ENCODE assay signal across 23 cellular contexts in genomic region chr2:241208058-241208457, GRCh38. TPM values are rescaled to one million over a fixed set of nuclear protein-coding genes. Genes with fewer than 3 reads are reported as not detected.
DNase-seq lines count a peak whose midpoint lies in the region; ATAC-seq and TF ChIP-seq lines count a peak whose summit lies in the region.
"Had no signal": no experiment of that assay in that cellular context is flagged by ENCODE, and none has a peak within 500 bp of the region (broad histone marks: within the 10 kb centered on the region; RNA-seq: fewer than 3 reads in every experiment).

No MANE protein-coding gene starts in this region.

- H3K18ac ChIP-seq in neuronal stem cell (ENCODE audit: low read length) = no peak overlapping the region

- H3K14ac ChIP-seq in neuronal stem cell (ENCODE audit: low read length) = no peak overlapping the region

- no peak overlapping the region for H4K91ac ChIP-seq in neuronal stem cell (ENCODE audit: low read depth, low read length, poor library complexity)

- no peak overlapping the region for H3K4me3 Mint-ChIP-seq in stimulated activated naive CD8-positive, alpha-beta T cell treated with anti-CD3 and anti-CD28 coated beads, Interleukin-15, amount 100 ng/mL, for 72 hours

- H4K8ac ChIP-seq in neuronal stem cell (ENCODE audit: low read depth, low read length) = no peak overlapping the region

- H3K79me1 ChIP-seq in neuronal stem cell (ENCODE audit: low read depth, low read length) = peaks cover 2% of the 10 kb centered on the region

- peak overlapping the region; percentile 71 for H2AK5ac ChIP-seq in neuronal stem cell (ENCODE audit: low read depth, low read length)

- H3K4ac ChIP-seq in neuronal stem cell (ENCODE audit: low read length) = no peak overlapping the region

- H3K23ac ChIP-seq in neuronal stem cell (ENCODE audit: low read depth, low read length, poor library complexity) = no peak overlapping the region

- no peak overlapping the region for H3K27ac Mint-ChIP-seq in stimulated activated naive CD8-positive, alpha-beta T cell treated with anti-CD3 and anti-CD28 coated beads, Interleukin-15, amount 100 ng/mL, for 72 hours

- H3K4me2 ChIP-seq in neuronal stem cell (ENCODE audit: insufficient read depth, low read length, poor library complexity, severe bottlenecking) = no peak overlapping the region

- ATAC-seq in Right ventricle myocardium inferior (no peak), GM19467 (IDR thresholded peaks at IDR 0.05; ENCODE audit: unreplicated experiment) (no peak)
- ATAC-seq in stimulated activated naive CD8-positive, alpha-beta T cell treated with anti-CD3 and anti-CD28 coated beads, Interleukin-15, amount 100 ng/mL, for 72 hours = no peak

- no CpG with 5 or more reads among the region's 6 CpGs for WGBS in neuronal stem cell (ENCODE audit: extremely low coverage in 2 of 2, insufficient read length in 2 of 2, insufficient replicate concordance in 1 of 2), 2 donors

- H3K27me3 Mint-ChIP-seq in stimulated activated naive CD8-positive, alpha-beta T cell treated with anti-CD3 and anti-CD28 coated beads, Interleukin-15, amount 100 ng/mL, for 72 hours = no peaks in the 10 kb centered on the region
- H3K27me3 Mint-ChIP-seq: CD4-positive, CD25-positive, alpha-beta regulatory T cell had no signal

- H2BK5ac ChIP-seq in neuronal stem cell (ENCODE audit: low read length) = peak overlapping the region; percentile 19

- no peaks in the 10 kb centered on the region for H3K36me3 ChIP-seq in left ventricle myocardium inferior
- H3K36me3 ChIP-seq in neuronal stem cell (replicated peaks in 1 of 2; ENCODE audit: control insufficient read depth in 2 of 2, insufficient read depth in 2 of 2, low read length in 2 of 2) = no peaks in the 10 kb centered on the region
- H3K36me3 ChIP-seq: SJCRH30 had no signal

- no peak overlapping the region for H3K27ac ChIP-seq in left ventricle myocardium inferior (replicated peaks)
- H3K27ac ChIP-seq in neuronal stem cell (replicated peaks; ENCODE audit: low read length) = no peak overlapping the region
- H3K27ac ChIP-seq: SJCRH30 had no signal

- H3K4me3 ChIP-seq in left ventricle myocardium inferior = no peak overlapping the region
- no peak overlapping the region for H3K4me3 ChIP-seq in neuronal stem cell (ENCODE audit: low read length in 2 of 2)
- H3K4me3 ChIP-seq: SJCRH30 had no signal

- H3K9me3 Mint-ChIP-seq in stimulated activated naive CD8-positive, alpha-beta T cell treated with anti-CD3 and anti-CD28 coated beads, Interleukin-15, amount 100 ng/mL, for 72 hours = no peaks in the 10 kb centered on the region
- H3K9me3 Mint-ChIP-seq: CD4-positive, CD25-positive, alpha-beta regulatory T cell had no signal

- H2BK15ac ChIP-seq in neuronal stem cell (ENCODE audit: low read length) = no peak overlapping the region

- no peak overlapping the region for H2BK12ac ChIP-seq in neuronal stem cell (ENCODE audit: low read length)

- intact Hi-C loops in Right ventricle myocardium inferior (cut with DNase I) (no loop called here), left ventricle myocardium inferior (cut with micrococcal nuclease) (no loop called here)

- no peak overlapping the region for H2AFZ ChIP-seq in neuronal stem cell (ENCODE audit: low read length)

- no peaks in the 10 kb centered on the region for H3K27me3 ChIP-seq in left ventricle myocardium inferior (ENCODE audit: low read depth)
- H3K27me3 ChIP-seq in neuronal stem cell (ENCODE audit: control insufficient read depth in 3 of 3, insufficient read depth in 3 of 3, low read depth in 1 of 3, low read length in 3 of 3) = peaks cover 0 to 19% (median 0%) of the 10 kb centered on the region in 3 experiments
- H3K27me3 ChIP-seq: SJCRH30 had no signal

- no peak overlapping the region for H2BK120ac ChIP-seq in neuronal stem cell (ENCODE audit: low read depth, low read length)

- no peak for TF ChIP-seq CTCF in left ventricle myocardium inferior (IDR thresholded peaks at IDR 0.05; ENCODE audit: borderline replicate concordance)

- DNase-seq in Right ventricle myocardium inferior (ENCODE audit: missing footprints) (peak; percentile 63), left ventricle myocardium inferior (no peak), hypothalamus (lab: John Stamatoyannopoulos, UW) (peak in 32 of 51 donors; percentile 11 to 73 (median 44)), neuronal stem cell (ENCODE audit: low spot score) (no peak), iPS-NIHi11 (ENCODE audit: low spot score) (no peak), RPMI8226 (no peak)
- DNase-seq in stimulated activated naive CD8-positive, alpha-beta T cell treated with anti-CD3 and anti-CD28 coated beads, Interleukin-15, amount 100 ng/mL, for 72 hours = no peak
- DNase-seq: 8988T; AML-193; CD4-positive, CD25-positive, alpha-beta regulatory T cell; EL; GF-D8; H7; KBM-7; NCI-H1092 treated with DMSO at 0.1 percent for 48 hours; NCI-H146; NCI-H2029; NCI-H226; NCI-H524; NCI-H774; NK-92 treated with Interleukin-12 subunit alpha and Interleukin-12 subunit beta, amount 100 ng/mL, for 24 hours; SJCRH30 had no signal

- no peaks in the 10 kb centered on the region for H3K9me3 ChIP-seq in left ventricle myocardium inferior (replicated peaks)
- no peaks in the 10 kb centered on the region for H3K9me3 ChIP-seq in neuronal stem cell (replicated peaks in 1 of 2; ENCODE audit: control insufficient read depth in 2 of 2, insufficient read depth in 1 of 2, low read depth in 1 of 2, low read length in 2 of 2)
- H3K9me3 ChIP-seq: SJCRH30 had no signal

- no peaks in the 10 kb centered on the region for H3K4me1 Mint-ChIP-seq in stimulated activated naive CD8-positive, alpha-beta T cell treated with anti-CD3 and anti-CD28 coated beads, Interleukin-15, amount 100 ng/mL, for 72 hours

- no peaks in the 10 kb centered on the region for H3K4me1 ChIP-seq in left ventricle myocardium inferior
- H3K4me1 ChIP-seq in neuronal stem cell (ENCODE audit: control insufficient read depth in 2 of 2, insufficient read depth in 1 of 2, low read depth in 1 of 2, low read length in 2 of 2) = peaks cover 0 to 7% of the 10 kb centered on the region in 2 donors
- H3K4me1 ChIP-seq: SJCRH30 had no signal

- H3K9ac ChIP-seq in neuronal stem cell (ENCODE audit: low read depth, low read length, poor library complexity) = no peak overlapping the region

RNA-seq across cellular contexts. Expression of gene ANO7, which starts 19.6 kb away (rescaled TPM):
- total RNA-seq in Right ventricle myocardium inferior (0.81 TPM), left ventricle myocardium inferior (0.80 TPM)
- polyA plus RNA-seq in neuronal stem cell (2013, experiment 1 of 2) = 1.3 TPM
- 1.4 TPM for polyA plus RNA-seq in neuronal stem cell (2013, experiment 2 of 2)
- polyA plus RNA-seq: CD4-positive, CD25-positive, alpha-beta regulatory T cell had no signal

RNA-seq across cellular contexts. Expression of gene PPP1R7, which starts 57.8 kb away (rescaled TPM):
- total RNA-seq in Right ventricle myocardium inferior (66.6 TPM), left ventricle myocardium inferior (61.5 TPM)
- polyA plus RNA-seq in neuronal stem cell (2013, experiment 1 of 2) = 36.4 TPM
- polyA plus RNA-seq in neuronal stem cell (2013, experiment 2 of 2) = 38.0 TPM

RNA-seq across cellular contexts. Expression of gene PASK, which starts 58.8 kb away (rescaled TPM):
- total RNA-seq in Right ventricle myocardium inferior (1.4 TPM), left ventricle myocardium inferior (3.4 TPM)
- 11.4 TPM for polyA plus RNA-seq in neuronal stem cell (2013, experiment 1 of 2)
- polyA plus RNA-seq in neuronal stem cell (2013, experiment 2 of 2) = 10.5 TPM

Comparison
In these comparisons a context has a peak if more than half of its experiments do, and no peak if none do; other contexts are left out.
1. DNase-seq: peak in Right ventricle myocardium inferior (single experiment) and hypothalamus (32 of 51); none in left ventricle myocardium inferior (single experiment), neuronal stem cell (single experiment), stimulated activated naive CD8-positive, alpha-beta T cell treated with anti-CD3 and anti-CD28 coated beads, Interleukin-15, amount 100 ng/mL, for 72 hours (0 of 2), iPS-NIHi11 (single experiment) and RPMI8226 (single experiment).